ENCODE assay signal across 8 cellular contexts in genomic region chr20:37295001-37295400, GRCh38. TPM values are rescaled to one million over a fixed set of nuclear protein-coding genes. Genes with fewer than 3 reads are reported as not detected.
DNase-seq lines count a peak whose midpoint lies in the region; ATAC-seq and TF ChIP-seq lines count a peak whose summit lies in the region.

No MANE protein-coding gene starts in this region.

- no peak for ATAC-seq in HG03342 (IDR thresholded peaks at IDR 0.05; ENCODE audit: unreplicated experiment)

- H3K4me2 ChIP-seq in GM23248 (ENCODE audit: unreplicated experiment) (peak overlapping the region; percentile 77), PC-9 (peak overlapping the region; percentile 43), skeletal muscle satellite cell (ENCODE audit: low read length) (peak overlapping the region; percentile 58)

- H3K9ac ChIP-seq in GM23248 (peak overlapping the region; percentile 71), skeletal muscle satellite cell (ENCODE audit: low read depth, low read length) (peak overlapping the region; percentile 47)

- POLR2A ChIA-PET in PC-9 (lab: Charles Lee; ENCODE audit: unreplicated experiment), result interaction anchor here (0.5 to 0.6 kb wide), 4 partner anchors 200 to 736 kb away, joined by 3 to 5 read pairs (median 4); no protein-coding TSS in a partner anchor

- TF ChIP-seq CTCF in PC-9 (conservative IDR thresholded peaks at IDR 0.05), result no peak
- no peak for TF ChIP-seq CTCF in esophagus squamous epithelium (IDR thresholded peaks at IDR 0.05)

- H3K9me3 ChIP-seq in GM23248 (ENCODE audit: low read depth), result no peaks in the 10 kb centered on the region
- no peaks in the 10 kb centered on the region for H3K9me3 ChIP-seq in PC-9 (ENCODE audit: insufficient read depth, low read depth)
- H3K9me3 ChIP-seq in esophagus squamous epithelium, result no peaks in the 10 kb centered on the region
- H3K9me3 ChIP-seq in skeletal muscle satellite cell (replicated peaks; ENCODE audit: low read length), result no peaks in the 10 kb centered on the region

- H4K20me1 ChIP-seq in GM23248 (ENCODE audit: insufficient read depth) (no peaks in the 10 kb centered on the region), PC-9 (ENCODE audit: insufficient read depth) (peaks cover 10% of the 10 kb centered on the region)

- CTCF ChIA-PET in PC-9 (lab: Charles Lee), result interaction anchor here (0.5 to 0.6 kb wide), 3 partner anchors 10 to 700 kb away, joined by 3 to 4 read pairs (median 3); no protein-coding TSS in a partner anchor

- H3K27ac ChIP-seq in GM23248 (peak overlapping the region; percentile 93), PC-9 (peak overlapping the region; percentile 64), esophagus squamous epithelium (peak overlapping the region; percentile 62 to 90 (median 86))

- TF ChIP-seq POLR2A in esophagus squamous epithelium (IDR thresholded peaks at IDR 0.05), result peak in 1 of 4 donors; percentile 27

- H2AFZ ChIP-seq in GM23248 (no peak overlapping the region), PC-9 (no peak overlapping the region)

- intact Hi-C loops in PC-9 (cut with micrococcal nuclease; ENCODE audit: unreplicated experiment), result loop anchor here (2.0 kb wide), 1 partner anchor 52 kb away; the partner anchor contains the start of gene SRC
- intact Hi-C loops in esophagus squamous epithelium (cut with DNase I), result no loop called here

- H3K27me3 ChIP-seq in GM23248 (replicated peaks; ENCODE audit: insufficient read depth) (no peaks in the 10 kb centered on the region), PC-9 (ENCODE audit: insufficient read depth, low read depth) (no peaks in the 10 kb centered on the region), esophagus squamous epithelium (no peaks in the 10 kb centered on the region), skeletal muscle satellite cell (ENCODE audit: control insufficient read depth, insufficient read depth, low read length) (no peaks in the 10 kb centered on the region)

- H3K4me3 ChIP-seq in GM23248 (peak overlapping the region; percentile 33), PC-9 (peak overlapping the region; percentile 25; the same call in 1 of the 2 replicates), esophagus squamous epithelium (no peak overlapping the region), skeletal muscle satellite cell (ENCODE audit: low read length) (no peak overlapping the region)

- DNase-seq in GM23248 (peak; percentile 99), PC-9 (peak; percentile 72 to 94), esophagus squamous epithelium (lab: John Stamatoyannopoulos, UW) (no peak), NCI-H524 treated with DMSO at 0.1 percent for 48 hours (lab: John Stamatoyannopoulos, UW) (no peak), NCI-H2081 (lab: John Stamatoyannopoulos, UW) (no peak), SK-N-DZ (ENCODE audit: low spot score) (no peak)

- H3K4me1 ChIP-seq in GM23248 (ENCODE audit: insufficient read depth), result peaks cover 67% of the 10 kb centered on the region
- H3K4me1 ChIP-seq in PC-9 (replicated peaks; ENCODE audit: insufficient read depth), result peaks cover 33% of the 10 kb centered on the region
- peaks cover 42 to 97% (median 51%) of the 10 kb centered on the region in 3 donors for H3K4me1 ChIP-seq in esophagus squamous epithelium
- peaks cover 58% of the 10 kb centered on the region for H3K4me1 ChIP-seq in skeletal muscle satellite cell (ENCODE audit: control insufficient read depth, insufficient read depth, low read length)

- in situ Hi-C loops in GM23248 (cut with MboI), result no loop called here

- H3K36me3 ChIP-seq in GM23248 (ENCODE audit: low read depth), result no peaks in the 10 kb centered on the region
- H3K36me3 ChIP-seq in PC-9 (ENCODE audit: low read depth), result no peaks in the 10 kb centered on the region
- peaks cover 0 to 41% (median 5%) of the 10 kb centered on the region in 3 donors for H3K36me3 ChIP-seq in esophagus squamous epithelium
- H3K36me3 ChIP-seq in skeletal muscle satellite cell (ENCODE audit: insufficient read depth, low read length), result peaks cover 10% of the 10 kb centered on the region

- H3K9me2 ChIP-seq in GM23248 (ENCODE audit: insufficient read depth) (no peaks in the 10 kb centered on the region), PC-9 (ENCODE audit: insufficient read depth) (no peaks in the 10 kb centered on the region)

- BruUV-seq in PC-9 (replicated peaks; lab: Mats Ljungman, UMichigan), result no TSS peak

- H3K79me2 ChIP-seq in GM23248 (ENCODE audit: insufficient read depth) (peaks cover 83% of the 10 kb centered on the region), PC-9 (ENCODE audit: low read depth) (peaks cover 73% of the 10 kb centered on the region)

- WGBS in GM23248 (ENCODE audit: low coverage in 1 of 2, low lambda C conversion rate in 2 of 2, missing lambda C conversion rate in 2 of 2), 2 experiments, result 1 to 2% methylated on average over 3 of the region's 3 CpGs
- WGBS in esophagus squamous epithelium, 2 donors, result 3 to 9% methylated on average over 3 of the region's 3 CpGs

- peaks cover 77% of the 10 kb centered on the region for H3F3A ChIP-seq in GM23248 (ENCODE audit: insufficient read depth)
- peaks cover 26% of the 10 kb centered on the region; the same call in 1 of the 2 replicates for H3F3A ChIP-seq in PC-9 (ENCODE audit: insufficient read depth, low read depth)

RNA-seq across cellular contexts. Expression of gene MANBAL, which starts 5.5 kb away (rescaled TPM):
- 23.6 and 24.8 TPM in 2 replicates for total RNA-seq in GM23248 (2014; rRNA removed; shearing (Covaris generic))
- 96.3 and 105 TPM in 2 replicates for polyA plus RNA-seq in GM23248 (2016; fragmentation: Nextera tagmentation; extraction: Ambion mirVana)
- total RNA-seq in PC-9 (2021) (44.6 and 65.7 TPM in 2 replicates), esophagus squamous epithelium (10 to 100 TPM; 19.6 to 30.9 (median 27.3) TPM)
- 13.9 and 18.3 TPM in 2 replicates for total RNA-seq in skeletal muscle satellite cell (2012; rRNA removed)
- polyA plus RNA-seq in SK-N-DZ (2014; cell fraction: cytosol; rRNA removed), result 25.2 and 27.4 TPM in 2 replicates
- polyA plus RNA-seq in SK-N-DZ (2014; cell fraction: nucleus; rRNA removed), result 11.9 and 19.2 TPM in 2 replicates

RNA-seq across cellular contexts. Expression of gene GHRH, which starts 33.4 kb away (rescaled TPM):
- total RNA-seq in GM23248 (2014; rRNA removed; shearing (Covaris generic)), result not detected in 2 replicates
- not detected in 2 replicates for polyA plus RNA-seq in GM23248 (2016; fragmentation: Nextera tagmentation; extraction: Ambion mirVana)
- not detected in 2 replicates for total RNA-seq in PC-9 (2021)
- total RNA-seq in esophagus squamous epithelium, result not detected
- not detected in 2 replicates for total RNA-seq in skeletal muscle satellite cell (2012; rRNA removed)
- 0.61 and 0.78 TPM in 2 replicates for polyA plus RNA-seq in SK-N-DZ (2014; cell fraction: cytosol; rRNA removed)
- polyA plus RNA-seq in SK-N-DZ (2014; cell fraction: nucleus; rRNA removed), result 1.4 TPM in 1 of 2 replicates, not detected in the other

RNA-seq across cellular contexts. Expression of gene SRC, which starts 50.9 kb away (rescaled TPM):
- total RNA-seq in GM23248 (2014; rRNA removed; shearing (Covaris generic)), result 28.6 and 29.8 TPM in 2 replicates
- 13.9 and 17.0 TPM in 2 replicates for polyA plus RNA-seq in GM23248 (2016; fragmentation: Nextera tagmentation; extraction: Ambion mirVana)
- 56.8 and 58.4 TPM in 2 replicates for total RNA-seq in PC-9 (2021)
- 10 to 100 TPM; 32.4 to 46.5 (median 39.0) TPM for total RNA-seq in esophagus squamous epithelium
- 12.7 and 14.2 TPM in 2 replicates for total RNA-seq in skeletal muscle satellite cell (2012; rRNA removed)
- polyA plus RNA-seq in SK-N-DZ (2014; cell fraction: cytosol; rRNA removed), result 43.8 and 54.5 TPM in 2 replicates
- polyA plus RNA-seq in SK-N-DZ (2014; cell fraction: nucleus; rRNA removed), result 68.7 and 96.4 TPM in 2 replicates

Comparison
In these comparisons a context has a peak if more than half of its experiments do, and no peak if none do; other contexts are left out.
1. DNase-seq: peak in GM23248 (single experiment) and PC-9 (2 of 2); none in esophagus squamous epithelium (single experiment), NCI-H524 treated with DMSO at 0.1 percent for 48 hours (single experiment), NCI-H2081 (0 of 2) and SK-N-DZ (single experiment).
2. H3K4me3 ChIP-seq: peak in GM23248 (single experiment) and PC-9 (single experiment); none in esophagus squamous epithelium (0 of 4) and skeletal muscle satellite cell (single experiment).
3. Peak in every context shown above with its lines, with median percentiles within 50 percentile points of each other: H3K27ac ChIP-seq and H3K4me2 ChIP-seq.